Comparison of ENCODE assay signal across 11 cellular contexts in genomic region chr15:49902791-49903481, GRCh38.
DNase-seq lines count a peak whose midpoint lies in the region; ATAC-seq and TF ChIP-seq lines count a peak whose summit lies in the region.
"Had no signal": no experiment of that assay in that cellular context is flagged by ENCODE, and none has a peak within 500 bp of the region (broad histone marks: within the 10 kb centered on the region; RNA-seq: fewer than 3 reads in every experiment).

No MANE protein-coding gene starts in this region.

- no peak for DNase-seq in Right ventricle myocardium inferior (ENCODE audit: missing footprints)
- no peak for DNase-seq in cardiac septum (ENCODE audit: low spot score)
- DNase-seq in heart left ventricle, result peak in 1 of 5 donors; percentile 23
- DNase-seq in osteocyte (ENCODE audit: extremely low spot score, unreplicated experiment), result no peak
- DNase-seq in aorta, result no peak
- no peak for DNase-seq in stimulated activated CD4-positive, alpha-beta T cell treated with anti-CD3 and anti-CD28 coated beads, Interleukin-2, amount 100 ng/mL, for 48 hours
- DNase-seq in NCI-H69 (lab: John Stamatoyannopoulos, UW), result no peak
- no peak for DNase-seq in foreskin keratinocyte
- DNase-seq: NCI-H774, T-helper 9 cell had no signal

- no peak overlapping the region for H3K4me3 Mint-ChIP-seq in osteocyte (ENCODE audit: unreplicated experiment)
- H3K4me3 Mint-ChIP-seq: activated T-helper 1 cell treated with anti-CD3 and anti-CD28 coated beads, Interleukin-12 subunit alpha, Interleukin-12 subunit beta, Interleukin-2, Interleukin-4 antibody, amounts not matched to agents 30 ng/mL and 10 ng/mL and 1 ng/mL, durations not matched to agents 14 hours and 24 hours and 36 hours had no signal

- peaks cover 34% of the 10 kb centered on the region for H3K4me1 Mint-ChIP-seq in osteocyte (ENCODE audit: unreplicated experiment)

- H3K4me1 ChIP-seq in heart left ventricle, result peaks cover 0 to 44% (median 15%) of the 10 kb centered on the region in 12 donors
- H3K4me1 ChIP-seq in aorta (ENCODE audit: control insufficient read depth in 1 of 2, insufficient read depth in 2 of 2, low read length in 2 of 2), result peaks cover 0 to 5% of the 10 kb centered on the region in 2 donors
- no peaks in the 10 kb centered on the region for H3K4me1 ChIP-seq in foreskin keratinocyte

- H3K4me3 ChIP-seq in heart left ventricle, result peak overlapping the region in 1 of 12 donors; percentile 2
- H3K4me3 ChIP-seq in aorta (ENCODE audit: low read length in 2 of 2), result no peak overlapping the region

- no peak for TF ChIP-seq POLR2A in heart left ventricle (IDR thresholded peaks at IDR 0.05)

- H3K9me3 ChIP-seq in heart left ventricle (no peaks in the 10 kb centered on the region), aorta (ENCODE audit: control insufficient read depth, low read length) (no peaks in the 10 kb centered on the region)

- H3K36me3 ChIP-seq in heart left ventricle (no peaks in the 10 kb centered on the region), aorta (ENCODE audit: control insufficient read depth in 1 of 2, insufficient read depth in 2 of 2, low read length in 1 of 2) (no peaks in the 10 kb centered on the region)

- H3K9me3 Mint-ChIP-seq in osteocyte (ENCODE audit: unreplicated experiment), result no peaks in the 10 kb centered on the region
- H3K9me3 Mint-ChIP-seq: activated T-helper 1 cell treated with anti-CD3 and anti-CD28 coated beads, Interleukin-12 subunit alpha, Interleukin-12 subunit beta, Interleukin-2, Interleukin-4 antibody, amounts not matched to agents 30 ng/mL and 10 ng/mL and 1 ng/mL, durations not matched to agents 14 hours and 24 hours and 36 hours had no signal

- TF ChIP-seq CTCF in heart left ventricle (IDR thresholded peaks at IDR 0.05) (no peak), osteocyte (IDR thresholded peaks at IDR 0.05) (no peak), foreskin keratinocyte (conservative IDR thresholded peaks at IDR 0.05) (no peak)

- H3K27me3 ChIP-seq in heart left ventricle (no peaks in the 10 kb centered on the region), aorta (ENCODE audit: control insufficient read depth in 1 of 2, insufficient read depth in 2 of 2, low read length in 1 of 2) (no peaks in the 10 kb centered on the region), foreskin keratinocyte (no peaks in the 10 kb centered on the region)

- peak overlapping the region; percentile 76 for H3K27ac Mint-ChIP-seq in osteocyte (ENCODE audit: unreplicated experiment)
- H3K27ac Mint-ChIP-seq: activated T-helper 1 cell treated with anti-CD3 and anti-CD28 coated beads, Interleukin-12 subunit alpha, Interleukin-12 subunit beta, Interleukin-2, Interleukin-4 antibody, amounts not matched to agents 30 ng/mL and 10 ng/mL and 1 ng/mL, durations not matched to agents 14 hours and 24 hours and 36 hours had no signal

- peak overlapping the region; percentile 27 to 88 (median 71) for H3K27ac ChIP-seq in heart left ventricle
- peak overlapping the region; percentile 69 to 95 for H3K27ac ChIP-seq in aorta (ENCODE audit: low read depth in 1 of 2, low read length in 2 of 2)
- no peak overlapping the region for H3K27ac ChIP-seq in foreskin keratinocyte

- no peaks in the 10 kb centered on the region for H3K36me3 Mint-ChIP-seq in osteocyte (ENCODE audit: unreplicated experiment)

- ATAC-seq in Right ventricle myocardium inferior, result peak; percentile 92
- peak; percentile 77 to 84 (median 80) for ATAC-seq in heart left ventricle
- ATAC-seq in aorta (ENCODE audit: low FRiP score), result peak; percentile 88
- ATAC-seq in foreskin keratinocyte, result no peak

- intact Hi-C loops in Right ventricle myocardium inferior (cut with DNase I) (loop anchor here (10.0 kb wide), 1 partner anchor 102 kb away; no protein-coding TSS in a partner anchor), cardiac septum (cut with DNase I) (loop anchor here (5.0 to 10.0 kb wide), 3 partner anchors 41 to 152 kb away; no protein-coding TSS in a partner anchor), heart left ventricle (cut with DNase I) (loop anchor here in 2 of 10 donors (5.0 kb wide), 2 partner anchors 84 to 99 kb away; no protein-coding TSS in a partner anchor), aorta (cut with DNase I) (loop anchor here in 1 of 2 donors (2.0 to 5.0 kb wide), 2 partner anchors 89 to 282 kb away; partner anchors contain the start of genes DTWD1 and FAM227B)

- H3K27me3 Mint-ChIP-seq in osteocyte (ENCODE audit: unreplicated experiment), result no peaks in the 10 kb centered on the region

- 45 to 58% (median 53%) methylated on average over 7 of the region's 7 CpGs for WGBS in heart left ventricle, 4 donors
- 2 to 5% methylated on average over 7 of the region's 7 CpGs for WGBS in aorta, 2 donors
